ENCODE assay signal across 11 cellular contexts in the genomic region with DNA sequence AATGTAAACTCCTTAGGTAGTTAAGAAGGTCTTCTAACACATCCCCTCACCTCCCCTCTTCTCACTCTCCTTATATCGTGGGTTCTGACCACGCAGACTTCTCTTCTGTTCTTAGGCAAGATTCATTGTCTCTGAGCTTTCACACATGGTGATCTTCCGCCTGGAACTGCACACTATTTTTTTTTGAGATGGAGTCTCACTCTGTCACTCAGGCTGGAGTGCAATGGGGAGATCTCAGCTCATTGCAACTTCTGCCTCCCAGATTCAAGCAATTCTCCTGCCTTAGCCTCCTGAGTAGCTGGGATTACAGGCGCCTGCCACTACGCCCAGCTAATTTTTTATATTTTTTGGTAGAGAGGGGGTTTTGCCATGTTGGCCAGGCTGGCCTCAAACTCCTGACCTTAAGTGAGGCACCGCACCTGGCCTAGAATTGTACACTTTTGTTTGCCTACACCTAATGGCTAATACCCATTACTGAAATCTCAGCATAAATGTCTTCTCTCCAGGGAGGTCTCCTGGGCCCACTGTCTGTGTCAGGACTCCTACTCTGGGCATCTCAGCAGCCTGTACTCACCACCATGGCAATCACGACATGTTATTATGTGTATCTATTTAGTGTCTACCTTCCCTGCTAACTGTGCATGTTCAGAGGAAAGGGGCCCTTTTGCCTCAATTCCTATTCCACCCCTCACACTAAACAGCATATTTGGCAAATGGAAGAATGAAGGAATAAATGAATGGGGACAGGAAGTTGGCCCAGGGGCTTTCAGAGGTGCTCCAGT.
"Had no signal": no experiment of that assay in that cellular context is flagged by ENCODE, and none has a peak within 500 bp of the region (broad histone marks: within the 10 kb centered on the region; RNA-seq: fewer than 3 reads in every experiment).

No MANE protein-coding gene starts in this region.

- H3K27ac ChIP-seq: GM23248 had no signal

- H3K4me2 ChIP-seq: GM23338 had no signal

- H3K4me1 ChIP-seq: HAP-1 had no signal

- H3K9me3 ChIP-seq: HAP-1 had no signal

- H3K4me3 ChIP-seq: GM23248, GM23338, HAP-1 had no signal

- H3K9ac ChIP-seq: GM23248 had no signal

- H2AFZ ChIP-seq: GM23248, GM23338 had no signal

- ATAC-seq: GM23338, HCT116 had no signal

- DNase-seq: GM23248, GOT3, H7, H9, HCEC 1CT, HFFc6 had no signal

- FAIRE-seq: H1, H54 had no signal

- H3K36me3 ChIP-seq: HAP-1 had no signal
